ENCODE assay signal across 8 cellular contexts in the genomic region with DNA sequence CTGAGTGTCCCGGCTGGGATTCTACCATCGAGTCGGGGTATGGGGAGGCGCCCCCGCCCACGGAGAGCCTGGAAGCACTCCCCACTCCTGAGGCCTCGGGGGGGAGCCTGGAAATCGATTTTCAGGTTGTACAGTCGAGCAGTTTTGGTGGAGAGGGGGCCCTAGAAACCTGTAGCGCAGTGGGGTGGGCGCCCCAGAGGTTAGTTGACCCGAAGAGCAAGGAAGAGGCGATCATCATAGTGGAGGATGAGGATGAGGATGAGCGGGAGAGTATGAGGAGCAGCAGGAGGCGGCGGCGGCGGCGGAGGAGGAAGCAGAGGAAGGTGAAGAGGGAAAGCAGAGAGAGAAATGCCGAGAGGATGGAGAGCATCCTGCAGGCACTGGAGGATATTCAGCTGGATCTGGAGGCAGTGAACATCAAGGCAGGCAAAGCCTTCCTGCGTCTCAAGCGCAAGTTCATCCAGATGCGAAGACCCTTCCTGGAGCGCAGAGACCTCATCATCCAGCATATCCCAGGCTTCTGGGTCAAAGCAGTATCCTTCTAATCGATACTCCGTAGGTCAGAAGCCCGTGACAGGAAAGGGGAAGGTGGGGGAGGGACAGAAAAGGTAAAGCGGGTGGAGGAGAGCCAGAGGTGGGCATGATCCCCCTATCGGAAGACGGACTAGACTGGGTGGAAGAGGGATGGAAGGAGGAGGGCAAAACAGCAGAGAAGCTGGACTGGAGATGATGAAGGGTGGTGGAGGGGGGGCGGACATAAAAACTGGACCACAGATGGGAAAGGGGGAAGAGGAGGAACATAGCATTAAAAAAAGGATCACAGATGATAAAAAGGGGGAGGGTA. TPM values are rescaled to one million over a fixed set of nuclear protein-coding genes. Genes with fewer than 3 reads are reported as not detected.
DNase-seq lines count a peak whose midpoint lies in the region; ATAC-seq and TF ChIP-seq lines count a peak whose summit lies in the region.

No MANE protein-coding gene starts in this region.

- no peaks in the 10 kb centered on the region for H3K9me3 ChIP-seq in CD4-positive, alpha-beta memory T cell (ENCODE audit: control insufficient read depth in 1 of 2, low read length in 2 of 2)
- H3K9me3 ChIP-seq in NT2/D1 (ENCODE audit: insufficient read depth, low read length): no peaks in the 10 kb centered on the region
- H3K9me3 ChIP-seq in endocrine pancreas (ENCODE audit: control insufficient read depth, low read length): no peaks in the 10 kb centered on the region
- no peaks in the 10 kb centered on the region for H3K9me3 ChIP-seq in neutrophil

- intact Hi-C loops in CD4-positive, alpha-beta memory T cell (cut with micrococcal nuclease): loop anchor here (1.0 to 5.0 kb wide), 2 partner anchors 10 to 144 kb away; a partner anchor contains a TSS

- H3K27ac Mint-ChIP-seq in CD4-positive, alpha-beta memory T cell: peak overlapping the region; percentile 84 to 98 (median 96)

- peaks cover 30 to 50% of the 10 kb centered on the region in 2 donors for H3K36me3 Mint-ChIP-seq in CD4-positive, alpha-beta memory T cell

- H3K4me3 ChIP-seq in CD4-positive, alpha-beta memory T cell (ENCODE audit: low read length in 2 of 2): peak overlapping the region; percentile 47 to 54
- H3K4me3 ChIP-seq in NT2/D1 (ENCODE audit: insufficient read length, low read depth) (peak overlapping the region; percentile 74), endocrine pancreas (ENCODE audit: control insufficient read depth, insufficient read depth, low read length) (peak overlapping the region; percentile 68), neutrophil (ENCODE audit: low read depth in 1 of 2, low read length in 1 of 2) (peak overlapping the region; percentile 57 to 72)

- POLR2A ChIA-PET in CD4-positive, alpha-beta memory T cell (lab: Charles Lee; ENCODE audit: partially characterized antibody): interaction anchor here (0.7 to 4.9 kb wide), 11 partner anchors 7 to 1556 kb away, joined by 3 to 62 read pairs (median 5); a partner anchor contains a TSS

- H3K4me1 Mint-ChIP-seq in CD4-positive, alpha-beta memory T cell: peaks cover 27 to 64% (median 32%) of the 10 kb centered on the region in 4 donors

- H3K4me3 Mint-ChIP-seq in CD4-positive, alpha-beta memory T cell: peak overlapping the region; percentile 84 to 92 (median 90)

- ATAC-seq in HG03159 (IDR thresholded peaks at IDR 0.05; ENCODE audit: unreplicated experiment) (no peak), HG03565 (IDR thresholded peaks at IDR 0.05; ENCODE audit: unreplicated experiment) (no peak)

- H3K27ac ChIP-seq in CD4-positive, alpha-beta memory T cell (ENCODE audit: low read depth, low read length): peak overlapping the region; percentile 71
- H3K27ac ChIP-seq in neutrophil: no peak overlapping the region

- H3K4me1 ChIP-seq in CD4-positive, alpha-beta memory T cell (ENCODE audit: insufficient read depth, low read length): peaks cover 32% of the 10 kb centered on the region
- H3K4me1 ChIP-seq in NT2/D1 (ENCODE audit: insufficient read depth, insufficient read length) (no peaks in the 10 kb centered on the region), endocrine pancreas (ENCODE audit: control insufficient read depth, insufficient read depth, low read length) (peaks cover 7% of the 10 kb centered on the region), neutrophil (ENCODE audit: control insufficient read depth in 1 of 2, insufficient read depth in 1 of 2, low read depth in 1 of 2, low read length in 1 of 2) (peaks cover 12 to 15% of the 10 kb centered on the region in 2 experiments)

- peak overlapping the region; percentile 87 for H3K9ac ChIP-seq in NT2/D1 (ENCODE audit: insufficient read length, low read depth)
- H3K9ac ChIP-seq in endocrine pancreas (ENCODE audit: control insufficient read depth, insufficient read depth, low read length): peak overlapping the region; percentile 90

- no peaks in the 10 kb centered on the region for H3K27me3 ChIP-seq in CD4-positive, alpha-beta memory T cell (ENCODE audit: insufficient read depth, low read length)
- H3K27me3 ChIP-seq in NT2/D1 (ENCODE audit: insufficient read depth, insufficient read length) (no peaks in the 10 kb centered on the region), endocrine pancreas (ENCODE audit: control insufficient read depth, insufficient read depth, low read length) (no peaks in the 10 kb centered on the region), neutrophil (peaks cover 11% of the 10 kb centered on the region)

- no peaks in the 10 kb centered on the region for H3K27me3 Mint-ChIP-seq in CD4-positive, alpha-beta memory T cell

- TF ChIP-seq CTCF in neutrophil (IDR thresholded peaks at IDR 0.05): no peak

- H3K9me3 Mint-ChIP-seq in CD4-positive, alpha-beta memory T cell: peaks cover 0 to 9% (median 0%) of the 10 kb centered on the region in 8 donors

- no peak for DNase-seq in CD4-positive, alpha-beta memory T cell
- DNase-seq in NT2/D1 (ENCODE audit: low read depth, low spot score) (no peak), DMS153 (lab: John Stamatoyannopoulos, UW) (no peak), NCI-H524 treated with DMSO at 0.1 percent for 48 hours (lab: John Stamatoyannopoulos, UW) (no peak)

- peaks cover 17% of the 10 kb centered on the region for H3K36me3 ChIP-seq in CD4-positive, alpha-beta memory T cell (ENCODE audit: insufficient read depth, low read length)
- peaks cover 43% of the 10 kb centered on the region for H3K36me3 ChIP-seq in NT2/D1 (ENCODE audit: insufficient read depth, insufficient read length, low read length)
- H3K36me3 ChIP-seq in endocrine pancreas (ENCODE audit: control insufficient read depth, insufficient read depth, low read length): peaks cover 7% of the 10 kb centered on the region
- H3K36me3 ChIP-seq in neutrophil: no peaks in the 10 kb centered on the region

- CTCF ChIA-PET in CD4-positive, alpha-beta memory T cell (lab: Charles Lee; ENCODE audit: partially characterized antibody): interaction anchor here (2.7 kb wide), 1 partner anchor 11 kb away, joined by 14 read pairs; no protein-coding TSS in a partner anchor

RNA-seq across cellular contexts. Expression of a gene that starts 0.8 kb away (rescaled TPM):
- total RNA-seq in CD4-positive, alpha-beta memory T cell: 100 to 1,000 TPM; 159 to 163 TPM
- 10 to 100 TPM; 10.0 to 24.4 TPM for polyA plus RNA-seq in CD4-positive, alpha-beta memory T cell

RNA-seq across cellular contexts. Expression of a gene that starts 10.9 kb away (rescaled TPM):
- total RNA-seq in CD4-positive, alpha-beta memory T cell: 10 to 100 TPM; 19.9 to 23.4 TPM
- polyA plus RNA-seq in CD4-positive, alpha-beta memory T cell: 1 to 10 TPM; 1.6 to 3.4 TPM

RNA-seq across cellular contexts. Expression of a gene that starts 34.4 kb away (rescaled TPM):
- not detected for total RNA-seq in CD4-positive, alpha-beta memory T cell
- not detected for polyA plus RNA-seq in CD4-positive, alpha-beta memory T cell
